Comparison of ENCODE assay signal across 8 cellular contexts in the genomic region with DNA sequence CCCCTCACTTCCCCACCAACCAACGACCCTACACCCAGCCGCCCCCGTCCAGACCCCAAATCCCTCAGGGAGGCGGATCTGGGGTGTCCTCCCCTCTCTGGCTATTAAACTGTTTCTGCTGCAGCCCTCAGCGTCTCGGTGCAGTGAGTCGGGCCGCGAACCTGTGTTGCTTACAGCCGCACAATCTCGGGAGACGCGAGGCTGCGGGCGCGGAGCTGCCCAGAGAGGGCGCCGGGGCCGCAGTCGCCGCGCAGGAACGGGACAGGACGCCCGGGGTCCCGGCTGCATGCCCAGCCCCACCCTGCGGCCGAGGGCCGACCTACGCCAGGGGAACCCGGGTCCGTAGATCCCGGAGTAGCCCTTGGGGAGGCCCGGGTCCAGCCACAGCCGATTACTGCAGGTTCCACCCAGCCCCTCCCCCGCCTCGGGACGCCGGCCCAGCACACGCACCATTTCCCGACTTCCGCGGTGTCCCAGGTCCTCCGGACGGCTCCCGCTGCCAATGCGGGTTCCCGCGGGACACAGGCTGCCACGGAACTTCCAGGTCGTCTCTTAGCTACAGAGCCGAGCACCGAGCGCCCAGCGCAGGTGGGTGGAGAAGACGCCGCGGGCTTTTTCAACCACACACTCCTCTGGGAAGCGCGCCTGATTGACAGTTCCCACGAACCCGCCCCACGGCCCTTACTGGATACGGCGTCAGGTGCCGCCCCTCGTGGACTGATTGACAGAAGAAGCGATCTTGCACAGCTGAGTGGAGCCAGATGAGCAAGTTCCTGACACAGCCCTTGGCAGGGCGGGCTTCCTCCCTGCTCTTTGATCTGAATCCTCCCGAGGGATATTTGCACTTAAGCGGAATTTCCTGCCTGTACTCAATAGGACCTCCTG. TPM values are rescaled to one million over a fixed set of nuclear protein-coding genes. Genes with fewer than 3 reads are reported as not detected.
DNase-seq lines count a peak whose midpoint lies in the region; ATAC-seq and TF ChIP-seq lines count a peak whose summit lies in the region.

A gene (minus strand): TSS at position 654 of the 885 bp plus-strand sequence. CDS start 201 bp downstream, at position 453.

- peak within 1 kb of the TSS; percentile 66 to 83 (median 79) for H3K9ac ChIP-seq in BLaER1 treated with 17β-estradiol and CSF1 and Interleukin-3, amounts not matched to agents 10 nM and 100 nM
- peak within 1 kb of the TSS; percentile 51 to 76 for H3K9ac ChIP-seq in duodenal mucosa (ENCODE audit: low read depth in 1 of 2, low read length in 2 of 2)

- peak; percentile 99 for DNase-seq in NCI-H69 (lab: John Stamatoyannopoulos, UW)
- DNase-seq in activated CD4-positive, alpha-beta T cell treated with anti-CD3 and anti-CD28 coated beads, Interleukin-2, amount 50 U/mL, for 4 hours = peak; percentile 75 to 78
- DNase-seq in lower leg skin (ENCODE audit: low spot score in 2 of 2) = peak; percentile 98 to 100
- DNase-seq in stimulated activated CD4-positive, alpha-beta T cell treated with anti-CD3 and anti-CD28 coated beads, Interleukin-4, amount 100 ng/mL, for 4 hours = peak; percentile 81 to 84

- WGBS in lower leg skin, 2 donors = 0% methylated on average over 32 to 50 of the region's 71 CpGs

- TF ChIP-seq CTCF in lower leg skin (IDR thresholded peaks at IDR 0.05) = no peak

- H3K9me3 ChIP-seq in BLaER1 treated with 17β-estradiol and CSF1 and Interleukin-3, amounts not matched to agents 10 nM and 100 nM (replicated peaks in 1 of 11) = peaks cover 37 to 55% (median 49%) of the 10 kb centered on the region in 11 experiments
- no peaks in the 10 kb centered on the region for H3K9me3 ChIP-seq in duodenal mucosa (ENCODE audit: control insufficient read depth in 1 of 2, low read length in 2 of 2)

- H3K4me2 ChIP-seq in BLaER1 treated with 17β-estradiol and CSF1 and Interleukin-3, amounts not matched to agents 10 nM and 100 nM = peak within 1 kb of the TSS; percentile 77 to 99 (median 93)

- peak within 1 kb of the TSS; percentile 46 to 81 (median 75) for H3K27ac ChIP-seq in BLaER1 treated with 17β-estradiol and CSF1 and Interleukin-3, amounts not matched to agents 10 nM and 100 nM
- H3K27ac ChIP-seq in duodenal mucosa (ENCODE audit: low read depth, low read length) = peak within 1 kb of the TSS; percentile 66

- peaks cover 8 to 17% (median 12%) of the 10 kb centered on the region in 10 experiments for H3K4me1 ChIP-seq in BLaER1 treated with 17β-estradiol and CSF1 and Interleukin-3, amounts not matched to agents 10 nM and 100 nM
- H3K4me1 ChIP-seq in duodenal mucosa (ENCODE audit: control insufficient read depth in 1 of 2, insufficient read depth in 2 of 2, low read length in 2 of 2) = no peaks in the 10 kb centered on the region

- H3K4me3 ChIP-seq in BLaER1 treated with 17β-estradiol and CSF1 and Interleukin-3, amounts not matched to agents 10 nM and 100 nM = peak within 1 kb of the TSS; percentile 72 to 86 (median 82)
- peak within 1 kb of the TSS; percentile 78 to 84 for H3K4me3 ChIP-seq in duodenal mucosa (ENCODE audit: low read depth in 1 of 2, low read length in 2 of 2)
- peak within 1 kb of the TSS; percentile 87 for H3K4me3 ChIP-seq in lower leg skin (ENCODE audit: low read depth, poor library complexity, severe bottlenecking)

- peak; percentile 89 for ATAC-seq in GM19328 (IDR thresholded peaks at IDR 0.05; ENCODE audit: unreplicated experiment)
- peak; percentile 70 for ATAC-seq in HG03520 (IDR thresholded peaks at IDR 0.05; ENCODE audit: unreplicated experiment)

- H3K27me3 ChIP-seq in BLaER1 treated with 17β-estradiol and CSF1 and Interleukin-3, amounts not matched to agents 10 nM and 100 nM = no peaks in the 10 kb centered on the region
- no peaks in the 10 kb centered on the region for H3K27me3 ChIP-seq in duodenal mucosa (ENCODE audit: control insufficient read depth in 1 of 2, insufficient read depth in 2 of 2, low read length in 2 of 2)

- TF ChIP-seq POLR2A in lower leg skin (IDR thresholded peaks at IDR 0.05) = no peak

- intact Hi-C loops in lower leg skin (cut with DNase I; ENCODE audit: low total_unique reads) = no loop called here

- peaks cover 0 to 8% (median 0%) of the 10 kb centered on the region in 11 experiments; a peak in 5 of 22 replicates for H3K36me3 ChIP-seq in BLaER1 treated with 17β-estradiol and CSF1 and Interleukin-3, amounts not matched to agents 10 nM and 100 nM
- H3K36me3 ChIP-seq in duodenal mucosa (ENCODE audit: control insufficient read depth in 1 of 2, insufficient read depth in 2 of 2, low read length in 2 of 2) = no peaks in the 10 kb centered on the region

- peaks cover 0 to 12% (median 0%) of the 10 kb centered on the region in 11 experiments; a peak in 4 of 22 replicates for H4K20me1 ChIP-seq in BLaER1 treated with 17β-estradiol and CSF1 and Interleukin-3, amounts not matched to agents 10 nM and 100 nM

RNA-seq across cellular contexts. Expression of the gene that starts here (rescaled TPM):
- 1 to 10 TPM; 3.1 to 5.4 (median 4.3) TPM for total RNA-seq in lower leg skin

Comparison
In these comparisons a context has a peak if more than half of its experiments do, and no peak if none do; other contexts are left out.
1. Peak in every context shown above with its lines: DNase-seq, ATAC-seq, H3K4me3 ChIP-seq and H3K27ac ChIP-seq.